Comparison of ENCODE assay signal across 8 cellular contexts in the genomic region with DNA sequence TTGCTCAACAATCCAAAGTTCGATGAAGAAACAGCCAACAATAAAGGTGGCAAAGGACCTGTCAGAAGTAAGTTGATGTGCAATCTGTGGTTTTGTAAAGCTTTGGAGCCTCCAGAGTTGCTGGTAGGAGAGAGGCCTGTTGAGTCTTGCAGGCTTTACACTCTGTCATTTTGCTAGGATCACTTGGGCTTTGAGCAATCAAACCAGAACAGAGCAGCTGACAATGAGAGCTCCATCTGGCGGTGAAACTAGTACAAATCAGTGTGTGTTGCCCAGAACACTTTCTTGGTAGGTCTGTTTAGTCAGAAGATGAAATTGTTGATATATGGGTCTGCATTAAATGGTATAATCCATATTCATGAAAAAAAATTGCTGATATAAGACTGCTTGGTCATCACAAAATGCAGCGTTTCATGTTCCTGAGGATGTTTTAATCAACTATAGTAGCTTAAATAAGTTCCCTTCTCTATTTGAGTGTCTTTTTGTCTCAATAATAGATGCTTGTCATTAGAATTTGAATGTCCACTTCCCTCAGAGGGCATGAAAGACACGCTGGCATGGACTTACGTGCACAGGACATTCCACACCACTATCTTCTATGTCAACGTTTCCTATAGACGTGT. TPM values are rescaled to one million over a fixed set of nuclear protein-coding genes. Genes with fewer than 3 reads are reported as not detected.
DNase-seq lines count a peak whose midpoint lies in the region; ATAC-seq and TF ChIP-seq lines count a peak whose summit lies in the region.

No MANE protein-coding gene starts in this region.

- no peaks in the 10 kb centered on the region for H3K9me3 Mint-ChIP-seq in CD4-positive, alpha-beta memory T cell
- H3K9me3 Mint-ChIP-seq in T-helper 2 cell treated with Interferon-gamma antibody and Interleukin-4, amounts not matched to agents 5 μg/mL and 100 μg/mL, for 36 hours = no peaks in the 10 kb centered on the region

- ATAC-seq in GM19395 (IDR thresholded peaks at IDR 0.05; ENCODE audit: unreplicated experiment) = no peak

- H3K36me3 ChIP-seq in CD4-positive, alpha-beta memory T cell (ENCODE audit: insufficient read depth, low read length) = no peaks in the 10 kb centered on the region
- peaks cover 0 to 67% (median 10%) of the 10 kb centered on the region in 6 donors for H3K36me3 ChIP-seq in spleen

- H3K4me3 Mint-ChIP-seq in CD4-positive, alpha-beta memory T cell = no peak overlapping the region
- no peak overlapping the region for H3K4me3 Mint-ChIP-seq in T-helper 2 cell treated with Interferon-gamma antibody and Interleukin-4, amounts not matched to agents 5 μg/mL and 100 μg/mL, for 36 hours

- no peaks in the 10 kb centered on the region for H3K9me3 ChIP-seq in CD4-positive, alpha-beta memory T cell (ENCODE audit: control insufficient read depth in 1 of 2, low read length in 2 of 2)
- H3K9me3 ChIP-seq in spleen = no peaks in the 10 kb centered on the region

- no peak overlapping the region for H3K27ac ChIP-seq in CD4-positive, alpha-beta memory T cell (ENCODE audit: low read depth, low read length)
- no peak overlapping the region for H3K27ac ChIP-seq in spleen

- DNase-seq in CD4-positive, alpha-beta memory T cell = peak; percentile 55 to 64 (median 58)
- DNase-seq in GM20000 (ENCODE audit: low spot score) = peak; percentile 71
- DNase-seq in NCI-H1092 treated with DMSO at 0.1 percent for 48 hours (lab: John Stamatoyannopoulos, UW) = peak; percentile 66
- peak; percentile 47 for DNase-seq in T-helper 2 cell treated with Interferon-gamma antibody and Interleukin-4, amounts not matched to agents 5 μg/mL and 100 μg/mL, for 36 hours (ENCODE audit: low spot score)
- DNase-seq in astrocyte of the hippocampus (ENCODE audit: low read depth, low spot score) = peak; percentile 87
- peak in 31 of 51 donors; percentile 7 to 85 (median 50) for DNase-seq in hypothalamus (lab: John Stamatoyannopoulos, UW)
- DNase-seq in spleen = no peak

- POLR2A ChIA-PET in CD4-positive, alpha-beta memory T cell (lab: Charles Lee; ENCODE audit: partially characterized antibody) = interaction anchor here (0.9 to 2.6 kb wide), 4 partner anchors 25 to 127 kb away, joined by 4 to 23 read pairs (median 10); partner anchors contain the start of gene LYSMD2

- CTCF ChIA-PET in CD4-positive, alpha-beta memory T cell (lab: Charles Lee; ENCODE audit: partially characterized antibody) = interaction anchor here (0.5 to 5.0 kb wide), 34 partner anchors 9 to 195 kb away, joined by 3 to 283 read pairs (median 6); partner anchors contain the start of genes LEO1, LYSMD2 and SCG3

- intact Hi-C loops in CD4-positive, alpha-beta memory T cell (cut with micrococcal nuclease) = loop anchor here (1.0 to 5.0 kb wide), 4 partner anchors 42 to 450 kb away; no protein-coding TSS in a partner anchor
- intact Hi-C loops in spleen (cut with DNase I; ENCODE audit: low total_unique reads) = loop anchor here (5.0 to 10.0 kb wide), 2 partner anchors 52 to 130 kb away; no protein-coding TSS in a partner anchor

- TF ChIP-seq POLR2A in spleen (IDR thresholded peaks at IDR 0.05) = no peak

- peaks cover 47 to 56% of the 10 kb centered on the region in 2 donors for H3K36me3 Mint-ChIP-seq in CD4-positive, alpha-beta memory T cell
- H3K36me3 Mint-ChIP-seq in T-helper 2 cell treated with Interferon-gamma antibody and Interleukin-4, amounts not matched to agents 5 μg/mL and 100 μg/mL, for 36 hours (ENCODE audit: low read depth) = no peaks in the 10 kb centered on the region

- TF ChIP-seq CTCF in GM20000 (IDR thresholded peaks at IDR 0.05; ENCODE audit: extremely low read depth, missing control alignments) (peak; percentile 73), spleen (IDR thresholded peaks at IDR 0.05 in 8 of 11, conservative IDR thresholded peaks at IDR 0.05 in 3 of 11) (peak in 10 of 11 experiments; percentile 34 to 85 (median 71))

- peaks cover 4 to 9% (median 7%) of the 10 kb centered on the region in 4 donors for H3K4me1 Mint-ChIP-seq in CD4-positive, alpha-beta memory T cell
- H3K4me1 Mint-ChIP-seq in T-helper 2 cell treated with Interferon-gamma antibody and Interleukin-4, amounts not matched to agents 5 μg/mL and 100 μg/mL, for 36 hours (ENCODE audit: low read depth) = peaks cover 5% of the 10 kb centered on the region

- H3K4me1 ChIP-seq in CD4-positive, alpha-beta memory T cell (ENCODE audit: insufficient read depth, low read length) = no peaks in the 10 kb centered on the region
- peaks cover 10 to 19% (median 12%) of the 10 kb centered on the region in 6 donors for H3K4me1 ChIP-seq in spleen

- no peaks in the 10 kb centered on the region for H3K27me3 Mint-ChIP-seq in CD4-positive, alpha-beta memory T cell
- H3K27me3 Mint-ChIP-seq in T-helper 2 cell treated with Interferon-gamma antibody and Interleukin-4, amounts not matched to agents 5 μg/mL and 100 μg/mL, for 36 hours (ENCODE audit: low read depth) = no peaks in the 10 kb centered on the region

- peak overlapping the region in 2 of 7 donors; percentile 12 to 36 for H3K27ac Mint-ChIP-seq in CD4-positive, alpha-beta memory T cell
- H3K27ac Mint-ChIP-seq in T-helper 2 cell treated with Interferon-gamma antibody and Interleukin-4, amounts not matched to agents 5 μg/mL and 100 μg/mL, for 36 hours = no peak overlapping the region

- no peak overlapping the region for H3K4me3 ChIP-seq in CD4-positive, alpha-beta memory T cell (ENCODE audit: low read length in 2 of 2)
- H3K4me3 ChIP-seq in spleen = no peak overlapping the region

- no peaks in the 10 kb centered on the region for H3K27me3 ChIP-seq in CD4-positive, alpha-beta memory T cell (ENCODE audit: insufficient read depth, low read length)
- H3K27me3 ChIP-seq in spleen (replicated peaks in 1 of 7) = no peaks in the 10 kb centered on the region

- 66 to 74% (median 68%) methylated on average over 7 of the region's 7 CpGs for WGBS in spleen, 5 donors

RNA-seq across cellular contexts. Expression of gene TMOD2, which starts 25.7 kb away (rescaled TPM):
- 10 to 100 TPM; 20.0 to 20.3 TPM for total RNA-seq in CD4-positive, alpha-beta memory T cell
- 1 to 10 TPM; 1.4 to 2.8 TPM for polyA plus RNA-seq in CD4-positive, alpha-beta memory T cell
- total RNA-seq in spleen = 10 to 100 TPM in 6 of 7 donors, 1 to 10 TPM in 1; 9.0 to 21.1 (median 15.9) TPM
- polyA plus RNA-seq in spleen = 1 to 10 TPM; 1.3 to 2.6 (median 1.6) TPM

RNA-seq across cellular contexts. Expression of gene LYSMD2, which starts 39.6 kb away (rescaled TPM):
- 10 to 100 TPM; 33.0 to 35.2 TPM for total RNA-seq in CD4-positive, alpha-beta memory T cell
- polyA plus RNA-seq in CD4-positive, alpha-beta memory T cell = 10 to 100 TPM; 63.0 to 70.8 TPM
- 10 to 100 TPM; 18.1 to 41.7 (median 24.2) TPM for total RNA-seq in spleen
- 10 to 100 TPM; 32.7 to 39.0 (median 35.5) TPM for polyA plus RNA-seq in spleen

RNA-seq across cellular contexts. Expression of gene TMOD3, which starts 52.4 kb away (rescaled TPM):
- 10 to 100 TPM; 53.6 to 59.3 TPM for total RNA-seq in CD4-positive, alpha-beta memory T cell
- polyA plus RNA-seq in CD4-positive, alpha-beta memory T cell = 10 to 100 TPM; 37.8 to 39.2 TPM
- 10 to 100 TPM; 33.2 to 65.5 (median 55.5) TPM for total RNA-seq in spleen
- 10 to 100 TPM in 2 of 3 donors, 1 to 10 TPM in 1; 8.9 to 12.4 (median 10.7) TPM for polyA plus RNA-seq in spleen
